ENCODE assay signal across 32 cellular contexts in genomic region chr7:83036721-83037380, GRCh38.
"Had no signal": no experiment of that assay in that cellular context is flagged by ENCODE, and none has a peak within 500 bp of the region (broad histone marks: within the 10 kb centered on the region; RNA-seq: fewer than 3 reads in every experiment).

No MANE protein-coding gene starts in this region.

- H3K4me2 ChIP-seq: smooth muscle cell had no signal

- H3K27ac ChIP-seq: ascending aorta, brain microvascular endothelial cell, coronary artery, esophagus muscularis mucosa, foreskin keratinocyte, neutrophil, sigmoid colon, upper lobe of left lung, vagina, WERI-Rb-1 had no signal

- DNase-seq: activated CD4-positive, alpha-beta T cell treated with anti-CD3 and anti-CD28 coated beads for 48 hours; activated CD4-positive, alpha-beta T cell treated with anti-CD3 and anti-CD28 coated beads, Interleukin-2, amount 50 U/mL, for 48 hours; activated CD8-positive, alpha-beta memory T cell treated with anti-CD3 and anti-CD28 coated beads for 24 hours; activated effector memory CD4-positive, alpha-beta T cell treated with anti-CD3 and anti-CD28 coated beads, Interleukin-2, amount 50 U/mL, for 16 hours; activated naive CD4-positive, alpha-beta T cell treated with anti-CD3 and anti-CD28 coated beads for 36 hours; activated naive CD8-positive, alpha-beta T cell treated with anti-CD3 and anti-CD28 coated beads, Interleukin-2, amount 10 ng/mL, durations not matched to agents 7 days and 5 days; brain microvascular endothelial cell; effector memory CD8-positive, alpha-beta T cell; foreskin keratinocyte; islet precursor cell; left cardiac atrium; left ventricle myocardium superior; naive B cell; nephron progenitor cell; sigmoid colon; stimulated activated CD4-positive, alpha-beta T cell treated with anti-CD3 and anti-CD28 coated beads, Interleukin-1b, Interleukin-23, amount 100 ng/mL, for 48 hours; stimulated activated CD4-positive, alpha-beta T cell treated with anti-CD3 and anti-CD28 coated beads, Interleukin-4, amount 100 ng/mL, for 4 hours; stimulated activated CD8-positive, alpha-beta memory T cell treated with anti-CD3 and anti-CD28 coated beads, Interleukin-4, amount 100 ng/mL, for 48 hours; stimulated activated naive CD8-positive, alpha-beta T cell treated with anti-CD3 and anti-CD28 coated beads, Interleukin-15, amount 100 ng/mL, for 72 hours; substantia nigra; upper lobe of left lung; WERI-Rb-1 had no signal

- H3K4me3 ChIP-seq: ascending aorta, coronary artery, esophagus muscularis mucosa, sigmoid colon, smooth muscle cell, upper lobe of left lung, vagina had no signal

- FAIRE-seq: endothelial cell of umbilical vein, TTC549 had no signal

- H3K4me1 ChIP-seq: ascending aorta, esophagus muscularis mucosa, sigmoid colon, upper lobe of left lung, vagina had no signal

- H3K36me3 ChIP-seq: ascending aorta, brain microvascular endothelial cell, esophagus muscularis mucosa, neutrophil, sigmoid colon, upper lobe of left lung, vagina, WERI-Rb-1 had no signal

- H3K27me3 ChIP-seq: ascending aorta, brain microvascular endothelial cell, esophagus muscularis mucosa, foreskin keratinocyte, neutrophil, sigmoid colon, upper lobe of left lung, vagina had no signal

- ATAC-seq: activated CD4-positive, CD25-positive, alpha-beta regulatory T cell treated with anti-CD3 and anti-CD28 coated beads, Interleukin-2, amount 50 U/mL, for 24 hours; effector memory CD8-positive, alpha-beta T cell; foreskin keratinocyte; left cardiac atrium; left ventricle myocardium superior; stimulated activated memory B cell treated with anti-CD40 and anti-IgM and Interleukin-4, amounts not matched to agents 10 μg/mL and 1 μg/mL and 100 μg/mL, for 72 hours; stimulated activated naive CD8-positive, alpha-beta T cell treated with anti-CD3 and anti-CD28 coated beads, Interleukin-15, amount 100 ng/mL, for 72 hours had no signal
